8 cellular contexts compared by ENCODE assay signal in the genomic region with DNA sequence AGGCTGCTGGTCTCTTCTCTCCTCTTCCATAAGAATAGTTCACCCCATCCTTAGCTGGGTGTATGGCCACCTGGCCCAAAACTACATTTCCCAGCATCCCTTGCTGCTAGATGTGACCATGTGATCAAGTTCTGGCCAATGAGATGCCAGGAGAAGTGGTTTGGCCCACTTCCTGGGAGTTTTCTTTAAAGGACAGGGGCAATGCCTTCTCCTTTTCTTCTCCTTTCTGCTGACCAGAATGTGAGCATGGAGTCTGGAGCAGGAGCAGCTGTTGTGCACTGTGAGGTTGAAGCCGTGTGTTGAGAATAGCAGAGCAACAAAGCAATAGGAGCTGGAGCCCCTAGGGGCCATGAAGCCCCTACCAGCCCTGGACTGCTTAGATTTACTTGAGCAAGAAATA. TPM values are rescaled to one million over a fixed set of nuclear protein-coding genes. Genes with fewer than 3 reads are reported as not detected.
DNase-seq lines count a peak whose midpoint lies in the region; ATAC-seq and TF ChIP-seq lines count a peak whose summit lies in the region.

No MANE protein-coding gene starts in this region.

- peak; percentile 45 for DNase-seq in DMS53 treated with DMSO at 0.1 percent for 48 hours (lab: John Stamatoyannopoulos, UW; ENCODE audit: unreplicated experiment)
- peak; percentile 90 for DNase-seq in OCI-M1 (lab: John Stamatoyannopoulos, UW)
- DNase-seq in activated T-helper 2 cell treated with anti-CD3 and anti-CD28 coated beads, Interferon-gamma antibody, Interleukin-2, Interleukin-4, amounts not matched to agents 10 μg/mL and 5 μg/mL and 100 μg/mL, durations not matched to agents 14 hours and 24 hours and 36 hours (ENCODE audit: low spot score), result peak; percentile 61
- peak; percentile 75 for DNase-seq in foreskin melanocyte
- DNase-seq in omental fat pad (ENCODE audit: low spot score), result no peak

- no peak for TF ChIP-seq CTCF in omental fat pad (IDR thresholded peaks at IDR 0.05)

- H3K27me3 Mint-ChIP-seq in activated T-helper 2 cell treated with anti-CD3 and anti-CD28 coated beads, Interferon-gamma antibody, Interleukin-2, Interleukin-4, amounts not matched to agents 10 μg/mL and 5 μg/mL and 100 μg/mL, durations not matched to agents 14 hours and 24 hours and 36 hours (ENCODE audit: low read depth), result peaks cover 5% of the 10 kb centered on the region

- no peaks in the 10 kb centered on the region for H3K9me3 Mint-ChIP-seq in activated T-helper 2 cell treated with anti-CD3 and anti-CD28 coated beads, Interferon-gamma antibody, Interleukin-2, Interleukin-4, amounts not matched to agents 10 μg/mL and 5 μg/mL and 100 μg/mL, durations not matched to agents 14 hours and 24 hours and 36 hours

- no peaks in the 10 kb centered on the region for H3K36me3 Mint-ChIP-seq in activated T-helper 2 cell treated with anti-CD3 and anti-CD28 coated beads, Interferon-gamma antibody, Interleukin-2, Interleukin-4, amounts not matched to agents 10 μg/mL and 5 μg/mL and 100 μg/mL, durations not matched to agents 14 hours and 24 hours and 36 hours (ENCODE audit: low read depth)

- intact Hi-C loops in activated T-helper 2 cell treated with anti-CD3 and anti-CD28 coated beads, Interferon-gamma antibody, Interleukin-2, Interleukin-4, amounts not matched to agents 10 μg/mL and 5 μg/mL and 100 μg/mL, durations not matched to agents 14 hours and 24 hours and 36 hours (cut with micrococcal nuclease), result loop anchor here (1.0 to 5.0 kb wide), 2 partner anchors 88 to 172 kb away; no protein-coding TSS in a partner anchor

- H3K4me1 Mint-ChIP-seq in activated T-helper 2 cell treated with anti-CD3 and anti-CD28 coated beads, Interferon-gamma antibody, Interleukin-2, Interleukin-4, amounts not matched to agents 10 μg/mL and 5 μg/mL and 100 μg/mL, durations not matched to agents 14 hours and 24 hours and 36 hours (ENCODE audit: low read depth), result peaks cover 67% of the 10 kb centered on the region

- H3K27ac Mint-ChIP-seq in activated T-helper 2 cell treated with anti-CD3 and anti-CD28 coated beads, Interferon-gamma antibody, Interleukin-2, Interleukin-4, amounts not matched to agents 10 μg/mL and 5 μg/mL and 100 μg/mL, durations not matched to agents 14 hours and 24 hours and 36 hours, result peak overlapping the region; percentile 77

- peak; percentile 44 for ATAC-seq in HG02642 (IDR thresholded peaks at IDR 0.05; ENCODE audit: poor library complexity, unreplicated experiment)
- ATAC-seq in omental fat pad (ENCODE audit: low FRiP score), result peak; percentile 29
- no peak for ATAC-seq in HG03565 (IDR thresholded peaks at IDR 0.05; ENCODE audit: unreplicated experiment)
- no peak for ATAC-seq in HG02610 (IDR thresholded peaks at IDR 0.05; ENCODE audit: unreplicated experiment)

- no peak overlapping the region for H3K4me3 Mint-ChIP-seq in activated T-helper 2 cell treated with anti-CD3 and anti-CD28 coated beads, Interferon-gamma antibody, Interleukin-2, Interleukin-4, amounts not matched to agents 10 μg/mL and 5 μg/mL and 100 μg/mL, durations not matched to agents 14 hours and 24 hours and 36 hours (ENCODE audit: low read depth)

RNA-seq across cellular contexts. Expression of gene C9orf50, which starts 36.8 kb away (rescaled TPM):
- total RNA-seq in activated T-helper 2 cell treated with anti-CD3 and anti-CD28 coated beads, Interferon-gamma antibody, Interleukin-2, Interleukin-4, amounts not matched to agents 10 μg/mL and 5 μg/mL and 100 μg/mL, durations not matched to agents 14 hours and 24 hours and 36 hours, result not detected in 2 replicates
- total RNA-seq in omental fat pad, result not detected

RNA-seq across cellular contexts. Expression of gene NTMT1, which starts 41.8 kb away (rescaled TPM):
- total RNA-seq in activated T-helper 2 cell treated with anti-CD3 and anti-CD28 coated beads, Interferon-gamma antibody, Interleukin-2, Interleukin-4, amounts not matched to agents 10 μg/mL and 5 μg/mL and 100 μg/mL, durations not matched to agents 14 hours and 24 hours and 36 hours, result 58.4 and 61.5 TPM in 2 replicates
- total RNA-seq in omental fat pad, result 10 to 100 TPM; 15.8 to 37.9 (median 20.3) TPM

RNA-seq across cellular contexts. Expression of gene ASB6, which starts 57.8 kb away (rescaled TPM):
- total RNA-seq in activated T-helper 2 cell treated with anti-CD3 and anti-CD28 coated beads, Interferon-gamma antibody, Interleukin-2, Interleukin-4, amounts not matched to agents 10 μg/mL and 5 μg/mL and 100 μg/mL, durations not matched to agents 14 hours and 24 hours and 36 hours, result 21.4 and 22.1 TPM in 2 replicates
- 10 to 100 TPM; 14.5 to 35.4 (median 16.3) TPM for total RNA-seq in omental fat pad

Comparison
In these comparisons a context has a peak if more than half of its experiments do, and no peak if none do; other contexts are left out.
1. ATAC-seq: peak in HG02642 (single experiment) and omental fat pad (single experiment); none in HG03565 (single experiment) and HG02610 (single experiment).